10 cellular contexts compared by ENCODE assay signal in genomic region chr2:28956415-28956826, GRCh38. TPM values are rescaled to one million over a fixed set of nuclear protein-coding genes. Genes with fewer than 3 reads are reported as not detected.
DNase-seq lines count a peak whose midpoint lies in the region; ATAC-seq, FAIRE-seq and TF ChIP-seq lines count a peak whose summit lies in the region.
"Had no signal": no experiment of that assay in that cellular context is flagged by ENCODE, and none has a peak within 500 bp of the region (broad histone marks: within the 10 kb centered on the region; RNA-seq: fewer than 3 reads in every experiment).

No MANE protein-coding gene starts in this region.

- H3K4me3 Mint-ChIP-seq in CD8-positive, alpha-beta T cell = peak overlapping the region; percentile 76
- peak overlapping the region; percentile 71 for H3K4me3 Mint-ChIP-seq in activated naive CD8-positive, alpha-beta T cell treated with anti-CD3 and anti-CD28 coated beads, Interleukin-2, amount 10 ng/mL, durations not matched to agents 7 days and 5 days
- H3K4me3 Mint-ChIP-seq: IgD-negative memory B cell had no signal

- no peak overlapping the region for H3K56ac ChIP-seq in IMR-90 (ENCODE audit: extremely low read depth, insufficient read depth, low read length)

- peak in 5 of 7 experiments; percentile 18 to 70 (median 62) for DNase-seq in CD8-positive, alpha-beta T cell
- DNase-seq in IMR-90 (no peak), keratinocyte (ENCODE audit: low read depth, low spot score) (no peak), superior temporal gyrus (ENCODE audit: extremely low spot score) (peak; percentile 62), NCI-H226 (no peak), NOMO-1 treated with dmso at 0.1 percent for 144 hours (lab: John Stamatoyannopoulos, UW; ENCODE audit: unreplicated experiment) (no peak)
- DNase-seq in activated naive CD8-positive, alpha-beta T cell treated with anti-CD3 and anti-CD28 coated beads, Interleukin-2, amount 10 ng/mL, durations not matched to agents 7 days and 5 days = peak; percentile 53

- POLR2A ChIA-PET in CD8-positive, alpha-beta T cell (lab: Charles Lee) = no interaction called here
- POLR2A ChIA-PET in IMR-90 (lab: Charles Lee; ENCODE audit: unreplicated experiment) = no interaction called here
- POLR2A ChIA-PET in activated naive CD8-positive, alpha-beta T cell treated with anti-CD3 and anti-CD28 coated beads, Interleukin-2, amount 10 ng/mL, durations not matched to agents 7 days and 5 days (lab: Charles Lee) = no interaction called here

- no peak overlapping the region for H4K5ac ChIP-seq in IMR-90 (ENCODE audit: low read depth, low read length)

- H3K27ac ChIP-seq in CD8-positive, alpha-beta T cell (ENCODE audit: low read depth, low read length) = no peak overlapping the region
- H3K27ac ChIP-seq in IMR-90 (ENCODE audit: insufficient read depth, low read length) (no peak overlapping the region), keratinocyte (ENCODE audit: control insufficient read depth, insufficient read depth, low read length) (no peak overlapping the region)

- no peaks in the 10 kb centered on the region for H3K79me2 ChIP-seq in keratinocyte (ENCODE audit: control insufficient read depth, insufficient read depth, low read length)

- TF ChIP-seq CTCF in CD8-positive, alpha-beta T cell (IDR thresholded peaks at IDR 0.05) = no peak
- TF ChIP-seq CTCF in IMR-90 (conservative IDR thresholded peaks at IDR 0.05; ENCODE audit: low read depth, low read length) (peak; percentile 19; the same call in 1 of the 2 replicates), keratinocyte (optimal IDR thresholded peaks at IDR 0.05 in 1 of 3, IDR thresholded peaks at IDR 0.05 in 1 of 3, conservative IDR thresholded peaks at IDR 0.05 in 1 of 3; ENCODE audit: extremely low read depth in 1 of 3, insufficient read depth in 2 of 3, low read length in 3 of 3) (peak in 1 of 3 experiments; percentile 11)

- no peaks in the 10 kb centered on the region for H3K36me3 Mint-ChIP-seq in CD8-positive, alpha-beta T cell
- no peaks in the 10 kb centered on the region for H3K36me3 Mint-ChIP-seq in activated naive CD8-positive, alpha-beta T cell treated with anti-CD3 and anti-CD28 coated beads, Interleukin-2, amount 10 ng/mL, durations not matched to agents 7 days and 5 days
- H3K36me3 Mint-ChIP-seq: IgD-negative memory B cell, immature natural killer cell had no signal

- no peak for FAIRE-seq in keratinocyte (lab: Jason Lieb, UNC)

- H3K4me1 ChIP-seq in CD8-positive, alpha-beta T cell (ENCODE audit: insufficient read depth, low read length) = no peaks in the 10 kb centered on the region
- H3K4me1 ChIP-seq in IMR-90 (ENCODE audit: control insufficient read depth, insufficient read depth, low read length) = peaks cover 11% of the 10 kb centered on the region
- H3K4me1 ChIP-seq in keratinocyte (ENCODE audit: control insufficient read depth, extremely low read depth, insufficient read depth, low read length) = peaks cover 2% of the 10 kb centered on the region

- H4K20me1 ChIP-seq in IMR-90 (ENCODE audit: insufficient read depth, low read length) = peaks cover 6% of the 10 kb centered on the region; the same call in 1 of the 2 replicates
- no peaks in the 10 kb centered on the region for H4K20me1 ChIP-seq in keratinocyte (ENCODE audit: control insufficient read depth, extremely low read depth, insufficient read depth, low read length)

- WGBS in IMR-90 (ENCODE audit: extremely low coverage in 2 of 2, insufficient read length in 1 of 2), 2 experiments = 32% methylated on average over 6 of the region's 11 CpGs; no CpG with 5 or more reads in 1 of the 2 experiments

- no peak for TF ChIP-seq POLR2A in IMR-90 (IDR thresholded peaks at IDR 0.05; ENCODE audit: low read depth, low read length)

- no peaks in the 10 kb centered on the region for H3K27me3 ChIP-seq in CD8-positive, alpha-beta T cell (ENCODE audit: insufficient read depth, low read length)
- H3K27me3 ChIP-seq in IMR-90 (ENCODE audit: control insufficient read depth, insufficient read depth, low read length) (no peaks in the 10 kb centered on the region), keratinocyte (ENCODE audit: control insufficient read depth, extremely low read depth, insufficient read depth, low read length) (no peaks in the 10 kb centered on the region)

- H3K23ac ChIP-seq in IMR-90 (ENCODE audit: low read depth, low read length) = no peak overlapping the region; the same call in 1 of the 2 replicates

- H3K9ac ChIP-seq in IMR-90 (ENCODE audit: low read depth, low read length) (no peak overlapping the region), keratinocyte (ENCODE audit: control insufficient read depth, extremely low read depth, insufficient read depth, low read length) (no peak overlapping the region)

- TF ChIP-seq RAD21 in IMR-90 (IDR thresholded peaks at IDR 0.05; ENCODE audit: low read length) = no peak

- no peak overlapping the region for H2AK5ac ChIP-seq in IMR-90 (ENCODE audit: low read depth, low read length)

- no peak overlapping the region for H3K14ac ChIP-seq in IMR-90 (replicated peaks; ENCODE audit: low read depth, low read length)

- H4K91ac ChIP-seq in IMR-90 (ENCODE audit: insufficient read depth, low read depth, low read length) = no peak overlapping the region

- H3K79me1 ChIP-seq in IMR-90 (ENCODE audit: low read depth in 1 of 2, low read length in 2 of 2) = no peaks in the 10 kb centered on the region

- no peaks in the 10 kb centered on the region for H3K9me3 ChIP-seq in CD8-positive, alpha-beta T cell (ENCODE audit: low read length)
- H3K9me3 ChIP-seq in IMR-90 (ENCODE audit: control insufficient read depth, insufficient read depth, low read length) (no peaks in the 10 kb centered on the region), keratinocyte (ENCODE audit: control insufficient read depth, low read depth, low read length) (no peaks in the 10 kb centered on the region)

- H2AFZ ChIP-seq in IMR-90 (replicated peaks; ENCODE audit: low read length, poor library complexity) (peak overlapping the region; percentile 81), keratinocyte (ENCODE audit: control insufficient read depth, low read length) (no peak overlapping the region)

- H3K27ac Mint-ChIP-seq in CD8-positive, alpha-beta T cell = no peak overlapping the region
- H3K27ac Mint-ChIP-seq in activated naive CD8-positive, alpha-beta T cell treated with anti-CD3 and anti-CD28 coated beads, Interleukin-2, amount 10 ng/mL, durations not matched to agents 7 days and 5 days = peak overlapping the region; percentile 9
- H3K27ac Mint-ChIP-seq: IgD-negative memory B cell, immature natural killer cell had no signal

- H3K4me1 Mint-ChIP-seq in CD8-positive, alpha-beta T cell (ENCODE audit: low read depth) = peaks cover 13% of the 10 kb centered on the region
- H3K4me1 Mint-ChIP-seq in activated naive CD8-positive, alpha-beta T cell treated with anti-CD3 and anti-CD28 coated beads, Interleukin-2, amount 10 ng/mL, durations not matched to agents 7 days and 5 days = peaks cover 20% of the 10 kb centered on the region

- no peak overlapping the region for H2BK5ac ChIP-seq in IMR-90 (ENCODE audit: low read depth, low read length, poor library complexity, severe bottlenecking)

- H3K9me1 ChIP-seq in IMR-90 (ENCODE audit: insufficient read depth, low read length) = peaks cover 7% of the 10 kb centered on the region; the same call in 1 of the 2 replicates
- no peaks in the 10 kb centered on the region for H3K9me1 ChIP-seq in keratinocyte (ENCODE audit: control insufficient read depth, extremely low read depth, insufficient read depth, low read length)

- no peak overlapping the region for H3K4me3 ChIP-seq in CD8-positive, alpha-beta T cell (ENCODE audit: low read depth, low read length)
- no peak overlapping the region for H3K4me3 ChIP-seq in IMR-90 (ENCODE audit: insufficient read depth, low read depth, low read length)
- no peak overlapping the region for H3K4me3 ChIP-seq in keratinocyte (ENCODE audit: control insufficient read depth in 2 of 3, extremely low read depth in 1 of 3, insufficient read depth in 2 of 3, low read depth in 1 of 3, low read length in 3 of 3)

- no peaks in the 10 kb centered on the region for H3K9me3 Mint-ChIP-seq in CD8-positive, alpha-beta T cell
- no peaks in the 10 kb centered on the region for H3K9me3 Mint-ChIP-seq in activated naive CD8-positive, alpha-beta T cell treated with anti-CD3 and anti-CD28 coated beads, Interleukin-2, amount 10 ng/mL, durations not matched to agents 7 days and 5 days
- H3K9me3 Mint-ChIP-seq: IgD-negative memory B cell, immature natural killer cell had no signal

- ATAC-seq in CD8-positive, alpha-beta T cell = peak; percentile 89
- ATAC-seq in IMR-90 (ENCODE audit: low read depth) = no peak
- ATAC-seq in activated naive CD8-positive, alpha-beta T cell treated with anti-CD3 and anti-CD28 coated beads, Interleukin-2, amount 10 ng/mL, durations not matched to agents 7 days and 5 days (ENCODE audit: low read depth) = peak; percentile 77
- ATAC-seq in HG02981 (IDR thresholded peaks at IDR 0.05; ENCODE audit: unreplicated experiment) = no peak

- H2BK120ac ChIP-seq in IMR-90 (ENCODE audit: low read depth, low read length) = no peak overlapping the region

- H2BK20ac ChIP-seq in IMR-90 (ENCODE audit: low read depth, low read length) = no peak overlapping the region

- H3K27me3 Mint-ChIP-seq in CD8-positive, alpha-beta T cell (ENCODE audit: low read depth) = no peaks in the 10 kb centered on the region
- H3K27me3 Mint-ChIP-seq in activated naive CD8-positive, alpha-beta T cell treated with anti-CD3 and anti-CD28 coated beads, Interleukin-2, amount 10 ng/mL, durations not matched to agents 7 days and 5 days = no peaks in the 10 kb centered on the region
- H3K27me3 Mint-ChIP-seq: IgD-negative memory B cell had no signal

- intact Hi-C loops in CD8-positive, alpha-beta T cell (cut with DNase I, micrococcal nuclease) = loop anchor here (1.0 to 5.0 kb wide), 8 partner anchors 134 to 1116 kb away; partner anchors contain the start of gene CLIP4 (in 2 of the 2)
- intact Hi-C loops in IMR-90 (cut with micrococcal nuclease) = loop anchor here (5.0 kb wide), 2 partner anchors 161 to 966 kb away; partner anchors contain the start of genes ALK and CLIP4

- H3K4ac ChIP-seq in IMR-90 (ENCODE audit: low read depth, low read length) = no peak overlapping the region

- in situ Hi-C loops in IMR-90 (cut with MboI; ENCODE audit: low sequenced_read_pairs) = loop anchor here (5.0 kb wide), 2 partner anchors 236 to 1116 kb away; no protein-coding TSS in a partner anchor

- H2AK9ac ChIP-seq in IMR-90 (replicated peaks; ENCODE audit: low read depth, low read length, poor library complexity) = no peak overlapping the region

- no peak overlapping the region for H2BK15ac ChIP-seq in IMR-90 (ENCODE audit: low read depth, low read length)

- dilution Hi-C loops in IMR-90 (cut with HindIII; ENCODE audit: low sequenced_read_pairs, unreplicated experiment) = loop anchor here (25.0 kb wide), 1 partner anchor 881 kb away; no protein-coding TSS in a partner anchor
- dilution Hi-C loops in keratinocyte (cut with MboI; ENCODE audit: extremely low pct_ligation_motif_present, low sequenced_read_pairs) = no loop called here

- no TSS peak for BruUV-seq in IMR-90 (replicated peaks; lab: Mats Ljungman, UMichigan)

- no peak overlapping the region for H3K18ac ChIP-seq in IMR-90 (ENCODE audit: low read depth, low read length)

- H4K8ac ChIP-seq in IMR-90 (ENCODE audit: low read depth in 2 of 2, low read length in 2 of 2) = no peak overlapping the region; a peak in 1 of 4 replicates

- H3K4me2 ChIP-seq in IMR-90 (ENCODE audit: low read depth, low read length) = no peak overlapping the region; the same call in 1 of the 2 replicates
- H3K4me2 ChIP-seq in keratinocyte (ENCODE audit: control insufficient read depth, extremely low read depth, insufficient read depth, low read depth, low read length) = peak overlapping the region; percentile 59

- CTCF ChIA-PET in CD8-positive, alpha-beta T cell (lab: Charles Lee) = interaction anchor here (0.6 to 2.6 kb wide), 14 partner anchors 9 to 639 kb away, joined by 3 to 10 read pairs (median 4); no protein-coding TSS in a partner anchor
- CTCF ChIA-PET in IMR-90 (lab: Yijun Ruan, JAX) = no interaction called here

- H3K36me3 ChIP-seq in CD8-positive, alpha-beta T cell (ENCODE audit: insufficient read depth, low read length) = no peaks in the 10 kb centered on the region
- H3K36me3 ChIP-seq in IMR-90 (ENCODE audit: control insufficient read depth, insufficient read depth, low read length) = no peaks in the 10 kb centered on the region
- H3K36me3 ChIP-seq in keratinocyte (ENCODE audit: control insufficient read depth in 2 of 2, extremely low read depth in 1 of 2, insufficient read depth in 2 of 2, low read length in 2 of 2) = no peaks in the 10 kb centered on the region

RNA-seq across cellular contexts. Expression of gene TOGARAM2, which starts 24.7 kb away (rescaled TPM):
- 1 to 10 TPM; 4.6 to 4.8 TPM for total RNA-seq in CD8-positive, alpha-beta T cell
- under 0.01 and 0.28 TPM in 2 replicates for total RNA-seq in IMR-90 (2012; rRNA removed)
- polyA plus RNA-seq in IMR-90 (2012; rRNA removed) (0.32 and 0.38 TPM in 2 replicates), keratinocyte (0.10 to 0.15 TPM in 2 of 3 replicates, not detected in the other)
- 0.21 and 0.29 TPM in 2 replicates for polyA plus RNA-seq in IMR-90 (2012; cell fraction: cytosol; rRNA removed)
- 2.2 and 2.7 TPM in 2 replicates for polyA plus RNA-seq in IMR-90 (2012; cell fraction: nucleus; rRNA removed; ENCODE audit: low replicate concordance)
- total RNA-seq in activated naive CD8-positive, alpha-beta T cell treated with anti-CD3 and anti-CD28 coated beads, Interleukin-2, amount 10 ng/mL, durations not matched to agents 7 days and 5 days = 1 to 10 TPM; 5.2 to 5.3 TPM
- not detected for polyA plus RNA-seq in keratinocyte (2011; ENCODE audit: low read depth)
- 0.08 TPM in 1 of 2 replicates, not detected in the other for polyA plus RNA-seq in keratinocyte (2011; cell fraction: cytosol; rRNA removed)
- polyA plus RNA-seq in keratinocyte (2011; cell fraction: nucleus; rRNA removed) = 0.16 and 0.28 TPM in 2 replicates
- 0.10 TPM in 1 of 2 replicates, not detected in the other for polyA plus RNA-seq in keratinocyte (2012; ENCODE audit: low replicate concordance)
- polyA minus RNA-seq in keratinocyte = 0.03 to 0.86 TPM in 2 of 3 replicates, not detected in the other
- polyA minus RNA-seq in keratinocyte (2011; cell fraction: cytosol; rRNA and poly(A)+ RNA removed) = not detected
- polyA minus RNA-seq in keratinocyte (2011; cell fraction: nucleus; rRNA and poly(A)+ RNA removed) = 0.74 TPM in 1 of 2 replicates, not detected in the other

Comparison
In these comparisons a context has a peak if more than half of its experiments do, and no peak if none do; other contexts are left out.
1. ATAC-seq: peak in CD8-positive, alpha-beta T cell (single experiment) and activated naive CD8-positive, alpha-beta T cell treated with anti-CD3 and anti-CD28 coated beads, Interleukin-2, amount 10 ng/mL, durations not matched to agents 7 days and 5 days (single experiment); none in IMR-90 (single experiment) and HG02981 (single experiment).
2. DNase-seq: peak in CD8-positive, alpha-beta T cell (5 of 7), activated naive CD8-positive, alpha-beta T cell treated with anti-CD3 and anti-CD28 coated beads, Interleukin-2, amount 10 ng/mL, durations not matched to agents 7 days and 5 days (single experiment) and superior temporal gyrus (single experiment); none in IMR-90 (single experiment), keratinocyte (single experiment), NCI-H226 (single experiment) and NOMO-1 treated with dmso at 0.1 percent for 144 hours (single experiment).